In genomic region chr11:1521382-1522080, GRCh38 we compare ENCODE assay signal across 11 cellular contexts. TPM values are rescaled to one million over a fixed set of nuclear protein-coding genes. Genes with fewer than 3 reads are reported as not detected.
DNase-seq lines count a peak whose midpoint lies in the region; ATAC-seq, FAIRE-seq and TF ChIP-seq lines count a peak whose summit lies in the region.
"Had no signal": no experiment of that assay in that cellular context is flagged by ENCODE, and none has a peak within 500 bp of the region (broad histone marks: within the 10 kb centered on the region; RNA-seq: fewer than 3 reads in every experiment).

No MANE protein-coding gene starts in this region.

- POLR2A ChIA-PET in HepG2 (lab: Yijun Ruan, JAX) (no interaction called here), PC-3 (lab: Charles Lee; ENCODE audit: unreplicated experiment) (no interaction called here)

- no peak for FAIRE-seq in HepG2 (lab: Jason Lieb, UNC)

- peaks cover 15% of the 10 kb centered on the region for H3K4me1 ChIP-seq in HepG2 (ENCODE audit: insufficient read depth, low read length)
- H3K4me1 ChIP-seq in breast epithelium: peaks cover 0 to 4% of the 10 kb centered on the region in 2 donors
- no peaks in the 10 kb centered on the region for H3K4me1 ChIP-seq in PC-3 (ENCODE audit: insufficient read depth, low read length)

- CTCF ChIA-PET in HepG2 (lab: Yijun Ruan, JAX; ENCODE audit: low intra/inter-chr PET ratio, low total read pairs): no interaction called here
- CTCF ChIA-PET in PC-3 (lab: Charles Lee): no interaction called here

- H3K9me3 ChIP-seq in HepG2 (ENCODE audit: low read length) (no peaks in the 10 kb centered on the region), breast epithelium (no peaks in the 10 kb centered on the region), PC-3 (ENCODE audit: low read length) (no peaks in the 10 kb centered on the region)
- H3K9me3 ChIP-seq: ovary had no signal

- H3K4me2 ChIP-seq in HepG2 (ENCODE audit: low read depth, low read length) (no peak overlapping the region), PC-3 (ENCODE audit: low read length) (no peak overlapping the region)
- H3K4me2 ChIP-seq: PC-9 had no signal

- in situ Hi-C loops in GM13976 (cut with MboI; ENCODE audit: low sequenced_read_pairs, unreplicated experiment) (no loop called here), HepG2 (cut with HindIII; ENCODE audit: extremely low pct_ligation_motif_present, low pct_unique_long_range_greater_than_20kb) (no loop called here)

- no peak for TF ChIP-seq RAD21 in HepG2 (CRISPR knock-in tag; IDR thresholded peaks at IDR 0.05)

- H3K9ac ChIP-seq in HepG2 (ENCODE audit: insufficient read depth, low read depth, low read length): no peak overlapping the region
- H3K9ac ChIP-seq in PC-3 (ENCODE audit: low read length): no peak overlapping the region

- H3K79me2 ChIP-seq in HepG2 (ENCODE audit: insufficient read depth, low read length): peaks cover 6% of the 10 kb centered on the region
- H3K79me2 ChIP-seq in PC-3 (ENCODE audit: low read length): peaks cover 41% of the 10 kb centered on the region

- no peak for TF ChIP-seq EP300 in HepG2 (IDR thresholded peaks at IDR 0.05; ENCODE audit: low read depth in 2 of 2, low read length in 2 of 2)
- TF ChIP-seq EP300 in HepG2 (CRISPR knock-in tag; IDR thresholded peaks at IDR 0.05; ENCODE audit: borderline replicate concordance): no peak

- H3K27me3 ChIP-seq in HepG2 (ENCODE audit: control insufficient read depth in 1 of 2, insufficient read depth in 2 of 2, low read length in 2 of 2) (no peaks in the 10 kb centered on the region), breast epithelium (no peaks in the 10 kb centered on the region), PC-3 (ENCODE audit: low read length) (no peaks in the 10 kb centered on the region)
- H3K27me3 ChIP-seq: ovary had no signal

- no peak overlapping the region for H2AFZ ChIP-seq in HepG2 (ENCODE audit: low read length)
- no peak overlapping the region for H2AFZ ChIP-seq in PC-3 (ENCODE audit: low read length)
- H2AFZ ChIP-seq: PC-9 had no signal

- peak; percentile 87 for DNase-seq in GM13976 (ENCODE audit: low spot score)
- DNase-seq in HepG2 (ENCODE audit: low spot score): no peak
- no peak for DNase-seq in NCI-H1436 treated with DMSO at 0.1 percent for 48 hours (lab: John Stamatoyannopoulos, UW)
- no peak for DNase-seq in breast epithelium (ENCODE audit: low spot score in 2 of 2)
- no peak for DNase-seq in PC-3
- DNase-seq: IMR-90, ovary, PC-9 had no signal

- intact Hi-C loops in HepG2 (cut with micrococcal nuclease; ENCODE audit: unreplicated experiment) (no loop called here), breast epithelium (cut with DNase I; ENCODE audit: low total_unique reads) (no loop called here), PC-3 (cut with micrococcal nuclease) (no loop called here)

- H3K4me1 Mint-ChIP-seq in activated T-helper 17 cell treated with anti-CD3 and anti-CD28 coated beads, Interleukin-2, amount 50 U/mL, for 72 hours: peaks cover 12% of the 10 kb centered on the region

- H3K4me3 ChIP-seq in HepG2 (replicated peaks in 1 of 3; ENCODE audit: insufficient read depth in 1 of 3, low read depth in 2 of 3, low read length in 3 of 3) (no peak overlapping the region), breast epithelium (no peak overlapping the region), PC-3 (ENCODE audit: low read length) (no peak overlapping the region)
- H3K4me3 ChIP-seq: ovary, PC-9 had no signal

- H3K36me3 ChIP-seq in HepG2 (replicated peaks in 1 of 2; ENCODE audit: control insufficient read depth in 1 of 2, insufficient read depth in 2 of 2, low read length in 2 of 2) (no peaks in the 10 kb centered on the region), breast epithelium (no peaks in the 10 kb centered on the region), PC-3 (ENCODE audit: low read depth, low read length) (no peaks in the 10 kb centered on the region)
- H3K36me3 ChIP-seq: ovary had no signal

- no peaks in the 10 kb centered on the region for H3K27me3 Mint-ChIP-seq in activated T-helper 17 cell treated with anti-CD3 and anti-CD28 coated beads, Interleukin-2, amount 50 U/mL, for 72 hours

- no peaks in the 10 kb centered on the region for H3K9me2 ChIP-seq in PC-3 (replicated peaks; ENCODE audit: low read length)

- no peak for TF ChIP-seq POLR2A in HepG2 (IDR thresholded peaks at IDR 0.05; ENCODE audit: insufficient read depth in 1 of 2, low read depth in 2 of 2, low read length in 2 of 2)
- no peak for TF ChIP-seq POLR2A in breast epithelium (IDR thresholded peaks at IDR 0.05)

- BruUV-seq in HepG2 (replicated peaks; lab: Mats Ljungman, UMichigan) (no TSS peak), PC-3 (replicated peaks; lab: Mats Ljungman, UMichigan) (no TSS peak)

- no peaks in the 10 kb centered on the region for H3F3A ChIP-seq in PC-3 (ENCODE audit: low read length, unreplicated experiment)

- H3K27ac Mint-ChIP-seq in activated T-helper 17 cell treated with anti-CD3 and anti-CD28 coated beads, Interleukin-2, amount 50 U/mL, for 72 hours: peak overlapping the region; percentile 75

- peak; percentile 80 for ATAC-seq in GM19372 (IDR thresholded peaks at IDR 0.05; ENCODE audit: low read depth, unreplicated experiment)
- peak; percentile 72 for ATAC-seq in HG02981 (IDR thresholded peaks at IDR 0.05; ENCODE audit: unreplicated experiment)
- peak; percentile 48 for ATAC-seq in activated T-helper 17 cell treated with anti-CD3 and anti-CD28 coated beads, Interleukin-2, amount 50 U/mL, for 72 hours (replicated peaks)
- no peak for ATAC-seq in HepG2
- no peak for ATAC-seq in PC-3

- TF ChIP-seq CTCF in GM13976 (IDR thresholded peaks at IDR 0.05; ENCODE audit: borderline replicate concordance, control extremely low read depth, extremely low read depth, insufficient read depth, missing control alignments) (no peak), HepG2 (CRISPR knock-in tag; IDR thresholded peaks at IDR 0.05) (no peak), breast epithelium (IDR thresholded peaks at IDR 0.05) (no peak), PC-3 (conservative IDR thresholded peaks at IDR 0.05; ENCODE audit: low read depth, low read length) (no peak)

- no peak overlapping the region for H3K4me3 Mint-ChIP-seq in activated T-helper 17 cell treated with anti-CD3 and anti-CD28 coated beads, Interleukin-2, amount 50 U/mL, for 72 hours

- WGBS in HepG2 (ENCODE audit: low lambda C conversion rate): 94% methylated on average over 21 of the region's 21 CpGs

- no peaks in the 10 kb centered on the region for H3K36me3 Mint-ChIP-seq in activated T-helper 17 cell treated with anti-CD3 and anti-CD28 coated beads, Interleukin-2, amount 50 U/mL, for 72 hours (ENCODE audit: low read depth)

- no peak overlapping the region for H3K27ac ChIP-seq in HepG2 (ENCODE audit: extremely low read length, insufficient read depth, low read length)
- H3K27ac ChIP-seq in breast epithelium: no peak overlapping the region
- H3K27ac ChIP-seq in PC-3 (ENCODE audit: low read length): no peak overlapping the region
- H3K27ac ChIP-seq: ovary, PC-9 had no signal

- H4K20me1 ChIP-seq in HepG2 (ENCODE audit: insufficient read depth, low read length) (peaks cover 51% of the 10 kb centered on the region), PC-3 (ENCODE audit: low read length) (no peaks in the 10 kb centered on the region)

- H3K9me3 Mint-ChIP-seq in activated T-helper 17 cell treated with anti-CD3 and anti-CD28 coated beads, Interleukin-2, amount 50 U/mL, for 72 hours: no peaks in the 10 kb centered on the region

RNA-seq across cellular contexts. Expression of gene MOB2, which starts 35.0 kb away (rescaled TPM):
- total RNA-seq in activated T-helper 17 cell treated with anti-CD3 and anti-CD28 coated beads, Interleukin-2, amount 50 U/mL, for 72 hours: 10 to 100 TPM; 24.5 to 26.7 TPM
- total RNA-seq in HepG2 (2016; rRNA removed; fragmentation: Illumina TruSeq; extraction: Trizol): 21.8 and 22.3 TPM in 2 replicates
- 10.4 and 12.3 TPM in 2 replicates for total RNA-seq in HepG2 (2016; cell fraction: cytosol; rRNA removed; fragmentation: Illumina TruSeq; extraction: Trizol; ENCODE audit: low read depth)
- total RNA-seq in HepG2 (2016; cell fraction: insoluble cytoplasmic fraction; rRNA removed; fragmentation: Illumina TruSeq; extraction: Trizol): 21.2 and 23.8 TPM in 2 replicates
- total RNA-seq in HepG2 (2016; cell fraction: membrane; rRNA removed; fragmentation: Illumina TruSeq; extraction: Trizol): 16.9 and 20.1 TPM in 2 replicates
- 12.2 and 12.9 TPM in 2 replicates for total RNA-seq in HepG2 (2016; cell fraction: nucleus; rRNA removed; fragmentation: Illumina TruSeq; extraction: Trizol)
- 27.7 and 37.6 TPM in 2 replicates for polyA plus RNA-seq in HepG2 (2011; rRNA removed)
- 24.6 and 33.1 TPM in 2 replicates for polyA plus RNA-seq in HepG2 (2011; cell fraction: cytosol; rRNA removed)
- polyA plus RNA-seq in HepG2 (2011; cell fraction: nucleus; rRNA removed): 72.4 and 74.8 TPM in 2 replicates
- 15.8 and 25.3 TPM in 2 replicates for polyA plus RNA-seq in HepG2 (2012)
- polyA plus RNA-seq in HepG2 (2016; cell fraction: cytosol; fragmentation: Illumina TruSeq; extraction: Trizol; ENCODE audit: low read depth): 8.6 and 10.0 TPM in 2 replicates
- 23.8 and 24.4 TPM in 2 replicates for polyA plus RNA-seq in HepG2 (2016; cell fraction: insoluble cytoplasmic fraction; fragmentation: Illumina TruSeq; extraction: Trizol; ENCODE audit: low read depth)
- polyA plus RNA-seq in HepG2 (2016; cell fraction: membrane; fragmentation: Illumina TruSeq; extraction: Trizol; ENCODE audit: low read depth): 15.0 and 16.7 TPM in 2 replicates
- polyA plus RNA-seq in HepG2 (2016; cell fraction: nucleus; fragmentation: Illumina TruSeq; extraction: Trizol; ENCODE audit: insufficient read depth, low read depth): 23.4 and 24.8 TPM in 2 replicates
- polyA minus RNA-seq in HepG2 (2011; rRNA and poly(A)+ RNA removed; ENCODE audit: low replicate concordance): 21.3 and 36.0 TPM in 2 replicates
- 7.4 and 16.7 TPM in 2 replicates for polyA minus RNA-seq in HepG2 (2011; cell fraction: cytosol; rRNA and poly(A)+ RNA removed)
- polyA minus RNA-seq in HepG2 (2011; cell fraction: nucleus; rRNA and poly(A)+ RNA removed): 8.7 and 9.8 TPM in 2 replicates
- 10 to 100 TPM; 36.4 to 46.1 (median 37.9) TPM for total RNA-seq in breast epithelium
- total RNA-seq in PC-3 (2014; rRNA removed): 23.0 and 31.0 TPM in 2 replicates

RNA-seq across cellular contexts. Expression of gene DUSP8, which starts 50.5 kb away (rescaled TPM):
- total RNA-seq in activated T-helper 17 cell treated with anti-CD3 and anti-CD28 coated beads, Interleukin-2, amount 50 U/mL, for 72 hours: 1 to 10 TPM in 1 of 2 donors, under 1 TPM in 1; 0.80 to 1.7 TPM
- total RNA-seq in HepG2 (2016; rRNA removed; fragmentation: Illumina TruSeq; extraction: Trizol): 0.95 and 1.8 TPM in 2 replicates
- 0.30 and 0.62 TPM in 2 replicates for total RNA-seq in HepG2 (2016; cell fraction: cytosol; rRNA removed; fragmentation: Illumina TruSeq; extraction: Trizol; ENCODE audit: low read depth)
- total RNA-seq in HepG2 (2016; cell fraction: insoluble cytoplasmic fraction; rRNA removed; fragmentation: Illumina TruSeq; extraction: Trizol): 1.1 and 2.2 TPM in 2 replicates
- total RNA-seq in HepG2 (2016; cell fraction: membrane; rRNA removed; fragmentation: Illumina TruSeq; extraction: Trizol): 1.2 and 1.3 TPM in 2 replicates
- total RNA-seq in HepG2 (2016; cell fraction: nucleus; rRNA removed; fragmentation: Illumina TruSeq; extraction: Trizol): 1.1 and 1.3 TPM in 2 replicates
- 8.0 and 15.4 TPM in 2 replicates for polyA plus RNA-seq in HepG2 (2011; rRNA removed)
- polyA plus RNA-seq in HepG2 (2011; cell fraction: cytosol; rRNA removed): 7.3 and 9.2 TPM in 2 replicates
- polyA plus RNA-seq in HepG2 (2011; cell fraction: nucleus; rRNA removed): 11.7 and 12.2 TPM in 2 replicates
- polyA plus RNA-seq in HepG2 (2012): 13.2 and 23.6 TPM in 2 replicates
- 0.49 and 1.5 TPM in 2 replicates for polyA plus RNA-seq in HepG2 (2016; cell fraction: cytosol; fragmentation: Illumina TruSeq; extraction: Trizol; ENCODE audit: low read depth)
- polyA plus RNA-seq in HepG2 (2016; cell fraction: insoluble cytoplasmic fraction; fragmentation: Illumina TruSeq; extraction: Trizol; ENCODE audit: low read depth): 3.4 and 4.9 TPM in 2 replicates
- polyA plus RNA-seq in HepG2 (2016; cell fraction: membrane; fragmentation: Illumina TruSeq; extraction: Trizol; ENCODE audit: low read depth): 2.0 and 2.8 TPM in 2 replicates
- polyA plus RNA-seq in HepG2 (2016; cell fraction: nucleus; fragmentation: Illumina TruSeq; extraction: Trizol; ENCODE audit: insufficient read depth, low read depth): 5.9 and 6.8 TPM in 2 replicates
- polyA minus RNA-seq in HepG2 (2011; rRNA and poly(A)+ RNA removed; ENCODE audit: low replicate concordance): 5.4 and 14.1 TPM in 2 replicates
- polyA minus RNA-seq in HepG2 (2011; cell fraction: cytosol; rRNA and poly(A)+ RNA removed): 4.0 and 5.3 TPM in 2 replicates
- 0.90 and 3.0 TPM in 2 replicates for polyA minus RNA-seq in HepG2 (2011; cell fraction: nucleus; rRNA and poly(A)+ RNA removed)
- 1 to 10 TPM in 2 of 3 donors, under 1 TPM in 1; 0.80 to 2.9 (median 1.6) TPM for total RNA-seq in breast epithelium
- total RNA-seq in PC-3 (2014; rRNA removed): 2.4 and 2.6 TPM in 2 replicates

Comparison
In these comparisons a context has a peak if more than half of its experiments do, and no peak if none do; other contexts are left out.
1. ATAC-seq: peak in GM19372 (single experiment), HG02981 (single experiment) and activated T-helper 17 cell treated with anti-CD3 and anti-CD28 coated beads, Interleukin-2, amount 50 U/mL, for 72 hours (single experiment); none in HepG2 (single experiment) and PC-3 (single experiment).